21 cellular contexts compared by ENCODE assay signal in genomic region chr20:46807998-46808397, GRCh38.
"Had no signal": no experiment of that assay in that cellular context is flagged by ENCODE, and none has a peak within 500 bp of the region (broad histone marks: within the 10 kb centered on the region; RNA-seq: fewer than 3 reads in every experiment).

No MANE protein-coding gene starts in this region.

- ATAC-seq: body of pancreas; foreskin keratinocyte; heart right ventricle; sciatic nerve; stimulated activated effector memory CD8-positive, alpha-beta T cell treated with anti-CD3 and anti-CD28 coated beads, Interleukin-12 subunit alpha, Interleukin-12 subunit beta, amount 100 ng/mL, for 72 hours had no signal

- DNase-seq: activated CD4-positive, alpha-beta memory T cell treated with anti-CD3 and anti-CD28 coated beads for 36 hours; activated CD4-positive, alpha-beta T cell treated with anti-CD3 and anti-CD28 coated beads, Interleukin-2, amount 10 ng/mL, durations not matched to agents 24 days and 14 days; activated CD4-positive, CD25-positive, alpha-beta regulatory T cell treated with anti-CD3 and anti-CD28 coated beads, Interleukin-2, amount 50 U/mL, for 72 hours; activated CD8-positive, alpha-beta memory T cell treated with anti-CD3 and anti-CD28 coated beads, Interleukin-2, amount 50 U/mL, for 4 hours; activated effector memory CD4-positive, alpha-beta T cell treated with anti-CD3 and anti-CD28 coated beads, Interleukin-2, amount 50 U/mL, for 16 hours; activated naive CD4-positive, alpha-beta T cell treated with anti-CD3 and anti-CD28 coated beads for 36 hours; activated naive CD8-positive, alpha-beta T cell treated with anti-CD3 and anti-CD28 coated beads for 36 hours; activated T-cell treated with anti-CD3 and anti-CD28 coated beads, Interleukin-2, amount 50 U/mL, for 1 hour; aorta; body of pancreas; dermis blood vessel endothelial cell; effector CD4-positive, alpha-beta T cell; foreskin keratinocyte; heart right ventricle; left ventricle myocardium inferior; nephron progenitor cell; stimulated activated CD4-positive, alpha-beta T cell treated with anti-CD3 and anti-CD28 coated beads, Interleukin-4, amount 100 ng/mL, for 24 hours; T-helper 9 cell; upper lobe of left lung had no signal
